8 cellular contexts compared by ENCODE assay signal in genomic region chr3:49021813-49022720, GRCh38. TPM values are rescaled to one million over a fixed set of nuclear protein-coding genes. Genes with fewer than 3 reads are reported as not detected.
DNase-seq lines count a peak whose midpoint lies in the region; ATAC-seq, FAIRE-seq and TF ChIP-seq lines count a peak whose summit lies in the region.

Gene NDUFAF3 (plus strand): TSS chr3:49022121. CDS start chr3:49022145, 24 bp downstream.

- H3K4me3 Mint-ChIP-seq in T-cell = peak within 1 kb of the TSS; percentile 90 to 93 (median 91)
- H3K4me3 Mint-ChIP-seq in progenitor cell of endocrine pancreas (ENCODE audit: low read depth) = peak within 1 kb of the TSS; percentile 94

- ATAC-seq in HG02678 (IDR thresholded peaks at IDR 0.05; ENCODE audit: unreplicated experiment) = peak; percentile 58
- peak; percentile 76 to 83 (median 82) for ATAC-seq in T-cell (replicated peaks in 1 of 4)
- ATAC-seq in heart right ventricle = peak; percentile 82 to 91 (median 89)

- H3K27me3 Mint-ChIP-seq in T-cell = no peaks in the 10 kb centered on the region
- H3K27me3 Mint-ChIP-seq in progenitor cell of endocrine pancreas = no peaks in the 10 kb centered on the region

- intact Hi-C loops in heart right ventricle (cut with DNase I) = loop anchor here in 3 of 10 donors (1.0 to 10.0 kb wide), 3 partner anchors 33 to 403 kb away; partner anchors contain the start of genes AMT (in 1 of the 3) and NICN1 (in 1 of the 3)

- H3K36me3 Mint-ChIP-seq in T-cell = peaks cover 19% of the 10 kb centered on the region
- H3K36me3 Mint-ChIP-seq in progenitor cell of endocrine pancreas (ENCODE audit: insufficient read depth) = peaks cover 13% of the 10 kb centered on the region

- TF ChIP-seq POLR2A in GM12891 (IDR thresholded peaks at IDR 0.05; ENCODE audit: low read depth, low read length) = peak; percentile 95

- peaks cover 0 to 43% (median 31%) of the 10 kb centered on the region in 9 donors for H3K36me3 ChIP-seq in heart right ventricle

- peaks cover 8 to 71% (median 49%) of the 10 kb centered on the region in 9 donors for H3K4me1 ChIP-seq in heart right ventricle

- CTCF ChIA-PET in T-cell (lab: Charles Lee) = interaction anchor here in 1 of 2 donors (0.6 to 3.6 kb wide), 9 partner anchors 9 to 210 kb away, joined by 3 to 46 read pairs (median 5); partner anchors contain the start of genes QRICH1, SLC25A20 and WDR6

- POLR2A ChIA-PET in T-cell (lab: Charles Lee) = interaction anchor here (0.6 to 2.2 kb wide), 3 partner anchors 15 to 231 kb away, joined by 3 to 16 read pairs (median 3); partner anchors contain the start of gene WDR6 (in 1 of the 2)

- TF ChIP-seq CTCF in heart right ventricle (IDR thresholded peaks at IDR 0.05) (peak; percentile 92 to 100 (median 99)), progenitor cell of endocrine pancreas (IDR thresholded peaks at IDR 0.05; ENCODE audit: unreplicated experiment) (peak; percentile 98)

- no peaks in the 10 kb centered on the region for H3K9me3 ChIP-seq in heart right ventricle

- H3K9me3 Mint-ChIP-seq in T-cell (no peaks in the 10 kb centered on the region), progenitor cell of endocrine pancreas (ENCODE audit: low read depth) (no peaks in the 10 kb centered on the region)

- H3K27ac Mint-ChIP-seq in T-cell = peak within 1 kb of the TSS; percentile 96 to 98
- peak within 1 kb of the TSS; percentile 99 for H3K27ac Mint-ChIP-seq in progenitor cell of endocrine pancreas

- H3K27ac ChIP-seq in adipose tissue (ENCODE audit: low read depth, low read length) (peak within 1 kb of the TSS; percentile 98), heart right ventricle (peak within 1 kb of the TSS; percentile 98 to 100 (median 100))

- 0 to 1% (median 0%) methylated on average over 56 to 83 of the region's 83 CpGs for WGBS in adipose tissue, 3 donors
- 0% methylated on average over 73 to 83 of the region's 83 CpGs for WGBS in heart right ventricle, 2 donors

- peak; percentile 98 for FAIRE-seq in GM12891 (lab: Jason Lieb, UNC)

- peak; percentile 88 for DNase-seq in GM12891 (ENCODE audit: insufficient read length, low spot score)
- peak; percentile 88 for DNase-seq in NCI-H1105 (lab: John Stamatoyannopoulos, UW)
- peak; percentile 74 to 93 (median 87) for DNase-seq in T-cell
- DNase-seq in heart right ventricle = peak; percentile 92 to 95
- DNase-seq in progenitor cell of endocrine pancreas (ENCODE audit: low spot score, unreplicated experiment) = peak; percentile 96
- peak; percentile 94 for DNase-seq in ureter (ENCODE audit: low spot score)

- H3K4me1 Mint-ChIP-seq in T-cell = peaks cover 55 to 64% (median 58%) of the 10 kb centered on the region in 3 donors
- peaks cover 25% of the 10 kb centered on the region for H3K4me1 Mint-ChIP-seq in progenitor cell of endocrine pancreas (ENCODE audit: low read depth)

- peak within 1 kb of the TSS; percentile 69 to 99 (median 92) for H3K4me3 ChIP-seq in heart right ventricle

- no peaks in the 10 kb centered on the region for H3K27me3 ChIP-seq in heart right ventricle

TF ChIP-seq in GM12891, 5 proteins besides CTCF, POLR2A, EP300 and RAD21:
- TF ChIP-seq TAF1 (IDR thresholded peaks at IDR 0.05; ENCODE audit: low read depth, low read length) (peak; percentile 86), POU2F2 (IDR thresholded peaks at IDR 0.05; ENCODE audit: low read depth, low read length) (peak; percentile 58; the same call in 1 of the 2 replicates), POLR2AphosphoS5 (IDR thresholded peaks at IDR 0.05; ENCODE audit: low read depth, low read length) (peak; percentile 94), SPI1 (IDR thresholded peaks at IDR 0.05; ENCODE audit: low read depth, low read length) (no peak), PAX5 (IDR thresholded peaks at IDR 0.05; ENCODE audit: insufficient read depth, low read length, severe bottlenecking) (peak; percentile 35)

RNA-seq across cellular contexts. Expression of gene NDUFAF3, which starts in this region (rescaled TPM):
- 105 TPM for polyA plus RNA-seq in GM12891 (2012; ENCODE audit: low read depth, missing spikeins)
- total RNA-seq in T-cell (10 to 100 TPM; 62.8 to 92.1 (median 78.1) TPM), heart right ventricle (100 to 1,000 TPM; 154 to 186 (median 167) TPM), progenitor cell of endocrine pancreas (46.1 and 49.5 TPM in 2 replicates), ureter (122 TPM)
- polyA plus RNA-seq in adipose tissue (100 to 1,000 TPM in 2 of 3 donors, 10 to 100 TPM in 1; 38.6 to 163 (median 120) TPM), heart right ventricle (100 to 1,000 TPM; 184 to 280 TPM)

Comparison
In these comparisons a context has a peak if more than half of its experiments do, and no peak if none do; other contexts are left out.
1. Peak in every context shown above with its lines: DNase-seq, ATAC-seq, H3K4me3 ChIP-seq and H3K27ac ChIP-seq.